26 cellular contexts compared by ENCODE assay signal in genomic region chr12:118488034-118488433, GRCh38.
"Had no signal": no experiment of that assay in that cellular context is flagged by ENCODE, and none has a peak within 500 bp of the region (broad histone marks: within the 10 kb centered on the region; RNA-seq: fewer than 3 reads in every experiment).

No MANE protein-coding gene starts in this region.

- H3K4me1 ChIP-seq: stomach, suprapubic skin, testis, thyroid gland, tibial artery, tibial nerve, transverse colon, upper lobe of left lung, upper lobe of right lung, uterus, vagina had no signal

- H3K4me3 ChIP-seq: stomach, suprapubic skin, testis, thoracic aorta, thyroid gland, tibial artery, tibial nerve, transverse colon, upper lobe of left lung, upper lobe of right lung, uterus, vagina had no signal

- H3K27ac ChIP-seq: stomach, suprapubic skin, testis, thoracic aorta, thyroid gland, tibial artery, tibial nerve, upper lobe of left lung, upper lobe of right lung, uterus, vagina had no signal

- H3K27me3 ChIP-seq: stomach, testis, thyroid gland, tibial artery, tibial nerve, transverse colon, upper lobe of left lung, upper lobe of right lung, uterus, vagina had no signal

- H3K9me3 ChIP-seq: testis, thoracic aorta, thyroid gland, transverse colon, upper lobe of left lung, upper lobe of right lung, uterus, vagina had no signal

- H3K36me3 ChIP-seq: stomach, suprapubic skin, thoracic aorta, thyroid gland, tibial artery, tibial nerve, transverse colon, upper lobe of left lung, upper lobe of right lung, uterus, vagina had no signal

- ATAC-seq: stimulated activated effector memory CD8-positive, alpha-beta T cell treated with anti-CD3 and anti-CD28 coated beads, Interleukin-12 subunit alpha, Interleukin-12 subunit beta, amount 100 ng/mL, for 72 hours; stimulated activated memory B cell treated with anti-CD40 and anti-IgM and Interleukin-4, amounts not matched to agents 10 μg/mL and 1 μg/mL and 100 μg/mL, for 72 hours; stimulated activated naive B cell treated with anti-CD40 and anti-IgM and Interleukin-4, amounts not matched to agents 10 μg/mL and 1 μg/mL and 100 μg/mL, for 72 hours; stimulated activated naive CD8-positive, alpha-beta T cell treated with anti-CD3 and anti-CD28 coated beads, Interleukin-15, amount 100 ng/mL, for 72 hours; stimulated activated naive CD8-positive, alpha-beta T cell treated with anti-CD3 and anti-CD28 coated beads, Interleukin-15, Interleukin-2, amounts not matched to agents 100 U/mL and 50 U/mL, for 24 hours; upper lobe of right lung had no signal

- DNase-seq: stimulated activated CD4-positive, alpha-beta T cell treated with anti-CD3 and anti-CD28 coated beads, Interleukin-2, amount 100 ng/mL, for 48 hours; stimulated activated CD4-positive, alpha-beta T cell treated with anti-CD3 and anti-CD28 coated beads, Interleukin-4, amount 100 ng/mL, for 1 hour; stimulated activated CD4-positive, alpha-beta T cell treated with anti-CD3 and anti-CD28 coated beads, Interleukin-4, amount 100 ng/mL, for 24 hours; stimulated activated CD4-positive, alpha-beta T cell treated with anti-CD3 and anti-CD28 coated beads, Interleukin-4, amount 100 ng/mL, for 4 hours; stimulated activated CD8-positive, alpha-beta memory T cell treated with anti-CD3 and anti-CD28 coated beads, Interleukin-4, amount 100 ng/mL, for 48 hours; stimulated activated naive B cell treated with anti-CD40 and anti-IgM and Interleukin-4, amounts not matched to agents 10 μg/mL and 1 μg/mL and 100 μg/mL, for 72 hours; stimulated activated naive CD4-positive, alpha-beta T cell; stimulated activated naive CD4-positive, alpha-beta T cell treated with Interleukin-2 at 50 U/mL for 16 hours; stimulated activated naive CD8-positive, alpha-beta T cell treated with anti-CD3 and anti-CD28 coated beads, Interleukin-15, amount 100 ng/mL, for 72 hours; stimulated activated naive CD8-positive, alpha-beta T cell treated with anti-CD3 and anti-CD28 coated beads, Interleukin-15, Interleukin-2, amounts not matched to agents 100 U/mL and 50 U/mL, for 24 hours; stomach; substantia nigra; testis; thyroid gland; tibial artery; transverse colon; trophoblast cell; upper lobe of left lung; upper lobe of right lung; uterus had no signal
